ENCODE assay signal across 8 cellular contexts in genomic region chr20:58908216-58908615, GRCh38. TPM values are rescaled to one million over a fixed set of nuclear protein-coding genes. Genes with fewer than 3 reads are reported as not detected.
DNase-seq lines count a peak whose midpoint lies in the region; ATAC-seq and TF ChIP-seq lines count a peak whose summit lies in the region.

No MANE protein-coding gene starts in this region.

- peaks cover 70% of the 10 kb centered on the region for H3K36me3 ChIP-seq in neutrophil

- no peaks in the 10 kb centered on the region for H3K27me3 ChIP-seq in neutrophil

- H3K4me3 ChIP-seq in neutrophil (ENCODE audit: low read depth in 1 of 2, low read length in 1 of 2), result peak overlapping the region; percentile 22 to 27

- H3K27ac ChIP-seq in cingulate gyrus (ENCODE audit: low read depth, low read length), result peak overlapping the region; percentile 82
- H3K27ac ChIP-seq in neutrophil, result peak overlapping the region; percentile 77

- H3K27ac Mint-ChIP-seq in Calu3 (ENCODE audit: unreplicated experiment), result peak overlapping the region; percentile 58

- H3K4me1 ChIP-seq in neutrophil (ENCODE audit: control insufficient read depth in 1 of 2, insufficient read depth in 1 of 2, low read depth in 1 of 2, low read length in 1 of 2), result peaks cover 32 to 33% of the 10 kb centered on the region in 2 experiments

- TF ChIP-seq CTCF in Calu3 (IDR thresholded peaks at IDR 0.05; ENCODE audit: unreplicated experiment), result no peak
- no peak for TF ChIP-seq CTCF in neutrophil (IDR thresholded peaks at IDR 0.05)

- intact Hi-C loops in Calu3 (cut with micrococcal nuclease; ENCODE audit: unreplicated experiment), result loop anchor here (5.0 kb wide), 2 partner anchors 34 to 79 kb away; no protein-coding TSS in a partner anchor

- H3K9me3 ChIP-seq in neutrophil, result peaks cover 3% of the 10 kb centered on the region

- H3K4me1 Mint-ChIP-seq in Calu3 (ENCODE audit: low read depth, unreplicated experiment), result peaks cover 17% of the 10 kb centered on the region

- CTCF ChIA-PET in Calu3 (lab: Charles Lee), result interaction anchor here (0.7 kb wide), 1 partner anchor 12 kb away, joined by 3 read pairs; no protein-coding TSS in a partner anchor

- DNase-seq in Calu3 (no peak), DMS53 (lab: John Stamatoyannopoulos, UW) (no peak), SHP77 (lab: John Stamatoyannopoulos, UW) (no peak), GM19238 (ENCODE audit: insufficient read length, low spot score) (no peak)

- H3K27me3 Mint-ChIP-seq in Calu3 (ENCODE audit: unreplicated experiment), result no peaks in the 10 kb centered on the region

- H3K36me3 Mint-ChIP-seq in Calu3 (ENCODE audit: insufficient read depth, unreplicated experiment), result peaks cover 96% of the 10 kb centered on the region

- peak overlapping the region; percentile 5 for H3K4me3 Mint-ChIP-seq in Calu3 (ENCODE audit: low read depth, unreplicated experiment)

- peak; percentile 20 for ATAC-seq in HG03432 (IDR thresholded peaks at IDR 0.05; ENCODE audit: unreplicated experiment)
- ATAC-seq in HG03135 (IDR thresholded peaks at IDR 0.05; ENCODE audit: unreplicated experiment), result no peak

- no peaks in the 10 kb centered on the region for H3K9me3 Mint-ChIP-seq in Calu3 (ENCODE audit: low read depth, unreplicated experiment)

- BruUV-seq in Calu3 (replicated peaks; lab: Mats Ljungman, UMichigan), result no TSS peak

RNA-seq across cellular contexts. Expression of gene GNAS, which starts 55.7 kb away (rescaled TPM):
- 1,324 and 1,410 TPM in 2 replicates for total RNA-seq in Calu3 (2022)

RNA-seq across cellular contexts. Expression of gene GNAS-AS1, which starts 57.5 kb away (rescaled TPM):
- total RNA-seq in Calu3 (2022), result 0.59 TPM in 1 of 2 replicates, not detected in the other
